Comparison of ENCODE assay signal across 18 cellular contexts in genomic region chr15:98681061-98681460, GRCh38. TPM values are rescaled to one million over a fixed set of nuclear protein-coding genes. Genes with fewer than 3 reads are reported as not detected.
DNase-seq lines count a peak whose midpoint lies in the region; TF ChIP-seq lines count a peak whose summit lies in the region.
"Had no signal": no experiment of that assay in that cellular context is flagged by ENCODE, and none has a peak within 500 bp of the region (broad histone marks: within the 10 kb centered on the region; RNA-seq: fewer than 3 reads in every experiment).

No MANE protein-coding gene starts in this region.

- H3T11ph ChIP-seq in H9 (ENCODE audit: low read length), result no peak overlapping the region

- H3K27me3 ChIP-seq in breast epithelium (no peaks in the 10 kb centered on the region), H9 (ENCODE audit: insufficient read depth, low read length) (no peaks in the 10 kb centered on the region), neutrophil (no peaks in the 10 kb centered on the region)

- CTCF ChIA-PET in MCF 10A (lab: Yijun Ruan, JAX), result interaction anchor here (1.2 to 1.7 kb wide), 2 partner anchors 21 to 201 kb away, joined by 3 to 6 read pairs; no protein-coding TSS in a partner anchor

- no peak overlapping the region for H3K4me2 ChIP-seq in H9 (ENCODE audit: insufficient read depth, insufficient read length, low read length)

- peaks cover 6% of the 10 kb centered on the region for H3K79me1 ChIP-seq in H9 (ENCODE audit: insufficient read depth, low read depth, low read length, poor library complexity, severe bottlenecking)

- POLR2A ChIA-PET in MCF 10A (lab: Yijun Ruan, JAX), result interaction anchor here (1.4 to 1.7 kb wide), 2 partner anchors 9 to 13 kb away, joined by 3 to 7 read pairs; no protein-coding TSS in a partner anchor

- H3K4ac ChIP-seq in H9 (ENCODE audit: low read depth, low read length), result no peak overlapping the region

- no peak for TF ChIP-seq CTCF in MCF 10A (IDR thresholded peaks at IDR 0.05; ENCODE audit: unreplicated experiment)
- no peak for TF ChIP-seq CTCF in breast epithelium (IDR thresholded peaks at IDR 0.05)
- TF ChIP-seq CTCF in H9 (conservative IDR thresholded peaks at IDR 0.05), result no peak
- TF ChIP-seq CTCF in neutrophil (IDR thresholded peaks at IDR 0.05), result no peak
- TF ChIP-seq CTCF in GM10266 (IDR thresholded peaks at IDR 0.05; ENCODE audit: control insufficient read depth, insufficient read depth, low read depth, missing control alignments), result no peak

- no peak overlapping the region for H2BK12ac ChIP-seq in H9 (ENCODE audit: insufficient read length, low read depth, low read length)

- H3K27ac Mint-ChIP-seq in MCF 10A (ENCODE audit: low read depth, unreplicated experiment), result peak overlapping the region; percentile 64
- peak overlapping the region in 2 of 3 experiments; percentile 5 to 54; a peak in 3 of 7 replicates for H3K27ac Mint-ChIP-seq in H9
- H3K27ac Mint-ChIP-seq: B cell; CD4-positive, alpha-beta memory T cell had no signal

- H4K8ac ChIP-seq in H9 (replicated peaks; ENCODE audit: insufficient read length, low read depth, low read length), result no peak overlapping the region

- H3K27ac ChIP-seq in breast epithelium (no peak overlapping the region), H9 (ENCODE audit: insufficient read length, low read depth, low read length) (no peak overlapping the region), neutrophil (peak overlapping the region; percentile 40)
- H3K27ac ChIP-seq: 22Rv1, GM23248 had no signal

- TF ChIP-seq POLR2A in breast epithelium (IDR thresholded peaks at IDR 0.05), result no peak

- H3K79me2 ChIP-seq in H9 (ENCODE audit: insufficient read depth, low read length), result peaks cover 70% of the 10 kb centered on the region; the same call in 1 of the 2 replicates

- H3K56ac ChIP-seq in H9 (ENCODE audit: insufficient read length, low read depth, low read length), result no peak overlapping the region

- no peak overlapping the region for H2BK20ac ChIP-seq in H9 (ENCODE audit: low read depth, low read length, poor library complexity, severe bottlenecking)

- no TSS peak for BruUV-seq in MCF 10A (replicated peaks; lab: Mats Ljungman, UMichigan)

- no peak for DNase-seq in MCF 10A (ENCODE audit: unreplicated experiment)
- DNase-seq in breast epithelium (ENCODE audit: low spot score in 2 of 2), result no peak
- no peak for DNase-seq in H9
- no peak for DNase-seq in activated effector memory CD4-positive, alpha-beta T cell treated with Interleukin-2 at 50 U/mL for 16 hours
- DNase-seq in GM10266 (ENCODE audit: extremely low spot score), result no peak
- no peak for DNase-seq in activated gamma-delta T cell (lab: John Stamatoyannopoulos, UW)
- DNase-seq: C1 segment of cervical spinal cord; Calu3; CD4-positive, alpha-beta memory T cell; COR-L47; DMS53; DMS79 treated with DMSO at 0.1 percent for 48 hours; GF-D8; GM23248; H7 had no signal

- peaks cover 7 to 20% of the 10 kb centered on the region in 2 donors for H3K4me1 ChIP-seq in breast epithelium
- H3K4me1 ChIP-seq in H9 (ENCODE audit: insufficient read depth, low read length), result peaks cover 16% of the 10 kb centered on the region
- H3K4me1 ChIP-seq in neutrophil (ENCODE audit: control insufficient read depth in 1 of 2, insufficient read depth in 1 of 2, low read depth in 1 of 2, low read length in 1 of 2), result peaks cover 55 to 57% of the 10 kb centered on the region in 2 experiments

- no peak overlapping the region for H2AK5ac ChIP-seq in H9 (ENCODE audit: insufficient read length, low read length)

- no peaks in the 10 kb centered on the region for H4K20me1 ChIP-seq in H9 (ENCODE audit: control insufficient read depth, insufficient read depth, insufficient read length)

- H3K23ac ChIP-seq in H9 (ENCODE audit: insufficient read length, low read depth, low read length), result peak overlapping the region; percentile 26

- no peaks in the 10 kb centered on the region for H3K27me3 Mint-ChIP-seq in MCF 10A (ENCODE audit: insufficient read depth, unreplicated experiment)
- no peaks in the 10 kb centered on the region for H3K27me3 Mint-ChIP-seq in H9 (ENCODE audit: low read depth)
- H3K27me3 Mint-ChIP-seq: B cell; CD4-positive, alpha-beta memory T cell had no signal

- no peak overlapping the region for H3K14ac ChIP-seq in H9 (ENCODE audit: insufficient read depth, low read length)

- H3K9ac ChIP-seq in H9 (ENCODE audit: extremely low read depth, insufficient read length, low read length), result no peak overlapping the region
- H3K9ac ChIP-seq: GM23248 had no signal

- H3K9me3 Mint-ChIP-seq in MCF 10A (ENCODE audit: unreplicated experiment) (no peaks in the 10 kb centered on the region), H9 (no peaks in the 10 kb centered on the region)

- H3K36me3 ChIP-seq in breast epithelium (no peaks in the 10 kb centered on the region), neutrophil (no peaks in the 10 kb centered on the region)

- intact Hi-C loops in MCF 10A (cut with micrococcal nuclease) (no loop called here), breast epithelium (cut with DNase I; ENCODE audit: low total_unique reads) (no loop called here)

- H2BK15ac ChIP-seq in H9 (ENCODE audit: low read depth, low read length), result no peak overlapping the region

- H4K91ac ChIP-seq in H9 (ENCODE audit: insufficient read length, low read depth, low read length), result no peak overlapping the region

- WGBS in H9 (ENCODE audit: extremely low coverage, insufficient read length, low lambda C conversion rate), result no CpG with 5 or more reads among the region's 7 CpGs

- H3K4me3 ChIP-seq in breast epithelium (no peak overlapping the region), neutrophil (ENCODE audit: low read depth in 1 of 2, low read length in 1 of 2) (no peak overlapping the region)
- H3K4me3 ChIP-seq: GM23248 had no signal

- no peak overlapping the region for H3K18ac ChIP-seq in H9 (ENCODE audit: insufficient read length, low read depth, low read length)

- H2AFZ ChIP-seq in H9 (ENCODE audit: low read length), result no peak overlapping the region
- H2AFZ ChIP-seq: GM23248 had no signal

- H3K36me3 Mint-ChIP-seq in MCF 10A (ENCODE audit: insufficient read depth, unreplicated experiment) (peaks cover 14% of the 10 kb centered on the region), H9 (ENCODE audit: insufficient read depth in 1 of 3, low read depth in 3 of 3) (peaks cover 0 to 3% (median 0%) of the 10 kb centered on the region in 3 experiments; a peak in 1 of 7 replicates)
- H3K36me3 Mint-ChIP-seq: CD4-positive, alpha-beta memory T cell had no signal

- H3K23me2 ChIP-seq in H9 (ENCODE audit: insufficient read length, low read depth, low read length, poor library complexity, severe bottlenecking), result no peaks in the 10 kb centered on the region

- no peaks in the 10 kb centered on the region for H3K9me3 ChIP-seq in breast epithelium
- no peaks in the 10 kb centered on the region for H3K9me3 ChIP-seq in H9 (ENCODE audit: control insufficient read depth, low read depth, low read length)
- H3K9me3 ChIP-seq in neutrophil, result no peaks in the 10 kb centered on the region

- no peak overlapping the region for H2BK5ac ChIP-seq in H9 (ENCODE audit: insufficient read length, low read length)

- H2BK120ac ChIP-seq in H9 (ENCODE audit: low read depth, low read length, poor library complexity, severe bottlenecking), result no peak overlapping the region

- H3K4me1 Mint-ChIP-seq in MCF 10A (ENCODE audit: insufficient read depth, unreplicated experiment), result peaks cover 59% of the 10 kb centered on the region
- H3K4me1 Mint-ChIP-seq in H9, result peaks cover 51 to 56% of the 10 kb centered on the region in 2 experiments

- H4K5ac ChIP-seq in H9 (ENCODE audit: insufficient read length, low read depth, low read length), result no peak overlapping the region

- H3K4me3 Mint-ChIP-seq in MCF 10A (ENCODE audit: unreplicated experiment), result no peak overlapping the region
- H3K4me3 Mint-ChIP-seq in H9, result no peak overlapping the region
- H3K4me3 Mint-ChIP-seq: B cell; CD4-positive, alpha-beta memory T cell had no signal

RNA-seq across cellular contexts. Expression of gene IGF1R, which starts 32.7 kb away (rescaled TPM):
- 50.7 and 53.3 TPM in 2 replicates for total RNA-seq in MCF 10A (2022)
- total RNA-seq in breast epithelium, result 100 to 1,000 TPM in 2 of 3 donors, 10 to 100 TPM in 1; 61.8 to 146 (median 103) TPM
- total RNA-seq in H9 (2021), result 70.0 and 73.3 TPM in 2 replicates
